9 cellular contexts compared by ENCODE assay signal in the genomic region with DNA sequence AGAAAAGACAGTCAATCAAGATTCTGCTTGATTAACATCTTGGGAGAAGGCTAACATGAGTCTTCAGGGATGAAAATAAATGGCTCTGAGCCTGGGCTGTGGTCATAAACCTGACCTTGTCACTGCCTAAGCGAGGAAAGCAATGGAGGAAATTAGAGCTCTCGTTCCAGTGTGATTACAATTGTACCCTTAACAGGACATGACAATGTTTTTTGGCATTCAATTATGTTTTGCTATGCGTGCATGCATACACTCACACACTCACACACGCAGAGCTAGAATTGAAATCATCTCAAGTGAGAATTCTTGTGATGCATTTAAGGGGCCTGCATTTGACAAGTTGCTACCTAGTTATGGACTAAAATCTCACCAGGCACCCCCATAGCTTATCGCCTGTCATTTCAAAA. TPM values are rescaled to one million over a fixed set of nuclear protein-coding genes. Genes with fewer than 3 reads are reported as not detected.
DNase-seq lines count a peak whose midpoint lies in the region; ATAC-seq, FAIRE-seq and TF ChIP-seq lines count a peak whose summit lies in the region.
"Had no signal": no experiment of that assay in that cellular context is flagged by ENCODE, and none has a peak within 500 bp of the region (broad histone marks: within the 10 kb centered on the region; RNA-seq: fewer than 3 reads in every experiment).

No MANE protein-coding gene starts in this region.

- no peaks in the 10 kb centered on the region for H3K9me3 ChIP-seq in A673 (ENCODE audit: low read depth, low read length, poor library complexity, severe bottlenecking)
- H3K9me3 ChIP-seq in pancreas = no peaks in the 10 kb centered on the region

- ATAC-seq in GM19035 (IDR thresholded peaks at IDR 0.05; ENCODE audit: unreplicated experiment) (peak; percentile 9), HG03139 (IDR thresholded peaks at IDR 0.05; ENCODE audit: unreplicated experiment) (peak; percentile 4), pancreas (no peak)

- H3K4me3 ChIP-seq in A673 (ENCODE audit: low read depth, low read length, poor library complexity, severe bottlenecking) = peak overlapping the region; percentile 36
- no peak overlapping the region for H3K4me3 ChIP-seq in pancreas

- H3K4me1 ChIP-seq in A673 (ENCODE audit: insufficient read depth, low read length, poor library complexity, severe bottlenecking) = peaks cover 11% of the 10 kb centered on the region
- no peaks in the 10 kb centered on the region for H3K4me1 ChIP-seq in pancreas

- no peak for FAIRE-seq in pancreas (lab: Jason Lieb, UNC)

- TF ChIP-seq CTCF in A673 (conservative IDR thresholded peaks at IDR 0.05; ENCODE audit: low read depth, low read length) = no peak
- TF ChIP-seq CTCF in pancreas (IDR thresholded peaks at IDR 0.05) = no peak

- 55 to 60% methylated on average over 5 of the region's 5 CpGs for WGBS in pancreas, 2 donors

- H3K27me3 ChIP-seq in A673 (replicated peaks; ENCODE audit: insufficient read depth, low read depth, low read length, poor library complexity) = no peaks in the 10 kb centered on the region
- H3K27me3 ChIP-seq in pancreas = no peaks in the 10 kb centered on the region

- POLR2A ChIA-PET in A673 (lab: Charles Lee; ENCODE audit: low non-redundant PET) = no interaction called here

- BruUV-seq in A673 (replicated peaks; lab: Mats Ljungman, UMichigan) = no TSS peak

- DNase-seq in A673 (ENCODE audit: low spot score) (no peak), dermis blood vessel endothelial cell (peak; percentile 82), cerebellar nuclear complex (lab: John Stamatoyannopoulos, UW) (no peak), pancreas (no peak), GF-D8 (lab: John Stamatoyannopoulos, UW) (no peak)
- no peak for DNase-seq in activated effector memory CD4-positive, alpha-beta T cell treated with Interleukin-2 at 50 U/mL for 16 hours

- CTCF ChIA-PET in A673 (lab: Charles Lee) = interaction anchor here (0.6 to 1.1 kb wide), 4 partner anchors 59 to 162 kb away, joined by 3 to 12 read pairs (median 6); no protein-coding TSS in a partner anchor

- H3K36me3 ChIP-seq in A673 (ENCODE audit: insufficient read depth, low read length, poor library complexity, severe bottlenecking) (no peaks in the 10 kb centered on the region), pancreas (no peaks in the 10 kb centered on the region)

- H3K27ac ChIP-seq in A673 (ENCODE audit: low read depth, low read length, poor library complexity, severe bottlenecking) (no peak overlapping the region), pancreas (no peak overlapping the region)

- intact Hi-C loops in A673 (cut with micrococcal nuclease; ENCODE audit: unreplicated experiment) (no loop called here), pancreas (cut with DNase I) (no loop called here)

RNA-seq across cellular contexts. Expression of a gene that starts 24.1 kb away (rescaled TPM):
- total RNA-seq in A673 (2021) (not detected in 2 replicates), dermis blood vessel endothelial cell (not detected in 2 replicates), pancreas (under 1 TPM in 1 of 6 donors, not detected in 5; 0.09 TPM)
- not detected for polyA plus RNA-seq in pancreas
- total RNA-seq: HT-29 had no signal

RNA-seq across cellular contexts. Expression of a gene that starts 34.4 kb away (rescaled TPM):
- total RNA-seq in A673 (2021) (not detected in 2 replicates), dermis blood vessel endothelial cell (not detected in 2 replicates), pancreas (not detected)
- polyA plus RNA-seq in pancreas = not detected
- total RNA-seq: HT-29 had no signal

Comparison
In these comparisons a context has a peak if more than half of its experiments do, and no peak if none do; other contexts are left out.
1. ATAC-seq: peak in GM19035 (single experiment) and HG03139 (single experiment); none in pancreas (0 of 4).